Comparison of ENCODE assay signal across 1 cellular context in genomic region chr1:27883536-27884181, GRCh38.
TF ChIP-seq lines count a peak whose summit lies in the region.

No MANE protein-coding gene starts in this region.

TF ChIP-seq in SK-N-SH, 30 proteins besides CTCF, POLR2A, EP300 and RAD21:
- no peak for TF ChIP-seq RFX5 (IDR thresholded peaks at IDR 0.05; ENCODE audit: low read length)
- TF ChIP-seq SMC3 (IDR thresholded peaks at IDR 0.05; ENCODE audit: low read depth, low read length) = no peak
- TF ChIP-seq TCF12 (IDR thresholded peaks at IDR 0.05) = no peak
- no peak for TF ChIP-seq SIN3A (IDR thresholded peaks at IDR 0.05; ENCODE audit: borderline replicate concordance, low read depth, low read length)
TF ChIP-seq in SK-N-SH: peak in this region for 0.
